In the genomic region with DNA sequence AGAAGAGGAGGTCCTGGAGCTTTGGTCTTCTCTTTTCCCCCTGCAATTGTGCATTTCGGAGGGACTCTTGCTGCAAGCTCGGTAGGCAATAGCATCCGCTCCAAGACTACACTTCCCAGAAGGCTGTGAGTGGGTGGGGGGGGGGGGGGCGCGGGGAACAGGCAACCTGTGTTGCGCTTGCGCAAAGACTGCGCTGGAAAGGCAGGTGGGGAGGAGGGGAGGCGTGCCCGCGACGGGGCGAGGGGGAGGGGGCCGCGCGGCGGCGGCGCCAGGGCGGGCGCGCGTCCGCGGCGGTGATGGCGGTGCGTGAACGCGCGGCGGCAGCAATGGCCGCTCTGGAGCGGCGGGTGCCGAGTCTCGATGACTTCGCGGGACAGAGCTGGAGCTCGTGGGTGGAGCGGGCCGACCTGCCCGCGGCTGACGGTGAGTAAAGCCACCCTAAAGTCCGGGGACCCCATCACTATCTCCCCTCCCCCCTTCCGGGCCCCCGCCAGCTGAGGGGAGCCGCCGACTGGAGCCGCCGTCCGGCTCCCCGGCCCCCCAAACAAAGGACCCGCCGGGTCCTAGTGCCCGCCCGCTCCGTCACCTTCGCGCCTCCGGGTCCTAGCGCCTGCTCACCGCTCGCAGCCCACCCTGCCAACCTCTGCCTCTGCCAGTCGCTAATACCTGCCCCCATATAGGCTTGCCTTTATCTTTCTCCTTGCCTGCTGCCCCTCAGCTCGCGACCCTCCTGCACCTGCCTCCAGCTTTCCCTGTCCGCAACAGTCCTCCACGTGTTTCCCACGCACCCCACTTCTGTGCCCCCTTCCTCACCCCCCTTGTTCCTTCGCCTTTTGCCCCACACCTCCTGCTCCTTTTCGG, we compare ENCODE assay signal across 1 cellular context.
TF ChIP-seq lines count a peak whose summit lies in the region.

ATXN7L2 (plus strand) TSS at position 248 of the 861 bp plus-strand sequence; CDS start at position 297, 49 bp downstream.

TF ChIP-seq in HepG2, 621 proteins besides CTCF, POLR2A, EP300 and RAD21 (continued from another document and continues in another):
- TF ChIP-seq ATF2 (CRISPR knock-in tag; IDR thresholded peaks at IDR 0.05) = 0 out of 2 replicates have a peak, but pooled peaks have one; percentile 33
- no peak for TF ChIP-seq RNF219 (CRISPR knock-in tag; IDR thresholded peaks at IDR 0.05)
- TF ChIP-seq IKZF1 (IDR thresholded peaks at IDR 0.05) = no peak
- TF ChIP-seq ZFP37 (CRISPR knock-in tag; IDR thresholded peaks at IDR 0.05; ENCODE audit: borderline replicate concordance) = no peak
- TF ChIP-seq, protein P1, sequence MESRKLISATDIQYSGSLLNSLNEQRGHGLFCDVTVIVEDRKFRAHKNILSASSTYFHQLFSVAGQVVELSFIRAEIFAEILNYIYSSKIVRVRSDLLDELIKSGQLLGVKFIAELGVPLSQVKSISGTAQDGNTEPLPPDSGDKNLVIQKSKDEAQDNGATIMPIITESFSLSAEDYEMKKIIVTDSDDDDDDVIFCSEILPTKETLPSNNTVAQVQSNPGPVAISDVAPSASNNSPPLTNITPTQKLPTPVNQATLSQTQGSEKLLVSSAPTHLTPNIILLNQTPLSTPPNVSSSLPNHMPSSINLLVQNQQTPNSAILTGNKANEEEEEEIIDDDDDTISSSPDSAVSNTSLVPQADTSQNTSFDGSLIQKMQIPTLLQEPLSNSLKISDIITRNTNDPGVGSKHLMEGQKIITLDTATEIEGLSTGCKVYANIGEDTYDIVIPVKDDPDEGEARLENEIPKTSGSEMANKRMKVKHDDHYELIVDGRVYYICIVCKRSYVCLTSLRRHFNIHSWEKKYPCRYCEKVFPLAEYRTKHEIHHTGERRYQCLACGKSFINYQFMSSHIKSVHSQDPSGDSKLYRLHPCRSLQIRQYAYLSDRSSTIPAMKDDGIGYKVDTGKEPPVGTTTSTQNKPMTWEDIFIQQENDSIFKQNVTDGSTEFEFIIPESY (CRISPR knock-in tag; IDR thresholded peaks at IDR 0.05) = no peak
- TF ChIP-seq THRA (CRISPR knock-in tag; IDR thresholded peaks at IDR 0.05; ENCODE audit: borderline replicate concordance) = 0 out of 2 replicates have a peak, but pooled peaks have one; percentile 42
- TF ChIP-seq ZNF337 (CRISPR knock-in tag; IDR thresholded peaks at IDR 0.05; ENCODE audit: borderline replicate concordance, low read depth) = no peak
- no peak for TF ChIP-seq CREM (IDR thresholded peaks at IDR 0.05)
- TF ChIP-seq CREM (CRISPR knock-in tag; IDR thresholded peaks at IDR 0.05) = no peak
- no peak for TF ChIP-seq ZNF772 (CRISPR knock-in tag; IDR thresholded peaks at IDR 0.05)
- TF ChIP-seq, protein P2, sequence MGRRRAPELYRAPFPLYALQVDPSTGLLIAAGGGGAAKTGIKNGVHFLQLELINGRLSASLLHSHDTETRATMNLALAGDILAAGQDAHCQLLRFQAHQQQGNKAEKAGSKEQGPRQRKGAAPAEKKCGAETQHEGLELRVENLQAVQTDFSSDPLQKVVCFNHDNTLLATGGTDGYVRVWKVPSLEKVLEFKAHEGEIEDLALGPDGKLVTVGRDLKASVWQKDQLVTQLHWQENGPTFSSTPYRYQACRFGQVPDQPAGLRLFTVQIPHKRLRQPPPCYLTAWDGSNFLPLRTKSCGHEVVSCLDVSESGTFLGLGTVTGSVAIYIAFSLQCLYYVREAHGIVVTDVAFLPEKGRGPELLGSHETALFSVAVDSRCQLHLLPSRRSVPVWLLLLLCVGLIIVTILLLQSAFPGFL (CRISPR knock-in tag; IDR thresholded peaks at IDR 0.05) = no peak
- TF ChIP-seq ETV5 (CRISPR knock-in tag; IDR thresholded peaks at IDR 0.05; ENCODE audit: borderline replicate concordance) = peak; percentile 49; the same call in 1 of the 2 replicates
- 0 out of 2 replicates have a peak, but pooled peaks have one; percentile 24 for TF ChIP-seq BCL3 (CRISPR knock-in tag; IDR thresholded peaks at IDR 0.05)
- TF ChIP-seq, protein P3, sequence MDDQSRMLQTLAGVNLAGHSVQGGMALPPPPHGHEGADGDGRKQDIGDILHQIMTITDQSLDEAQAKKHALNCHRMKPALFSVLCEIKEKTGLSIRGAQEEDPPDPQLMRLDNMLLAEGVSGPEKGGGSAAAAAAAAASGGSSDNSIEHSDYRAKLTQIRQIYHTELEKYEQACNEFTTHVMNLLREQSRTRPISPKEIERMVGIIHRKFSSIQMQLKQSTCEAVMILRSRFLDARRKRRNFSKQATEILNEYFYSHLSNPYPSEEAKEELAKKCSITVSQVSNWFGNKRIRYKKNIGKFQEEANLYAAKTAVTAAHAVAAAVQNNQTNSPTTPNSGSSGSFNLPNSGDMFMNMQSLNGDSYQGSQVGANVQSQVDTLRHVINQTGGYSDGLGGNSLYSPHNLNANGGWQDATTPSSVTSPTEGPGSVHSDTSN (CRISPR knock-in tag; IDR thresholded peaks at IDR 0.05; ENCODE audit: borderline replicate concordance) = no peak
- peak; percentile 86; the same call in 1 of the 2 replicates for TF ChIP-seq ZNF124 (CRISPR knock-in tag; IDR thresholded peaks at IDR 0.05)
- TF ChIP-seq HOXA3 (CRISPR knock-in tag; IDR thresholded peaks at IDR 0.05) = peak; percentile 83
- no peak; the same call in 1 of the 2 replicates for TF ChIP-seq MXD4 (CRISPR knock-in tag; IDR thresholded peaks at IDR 0.05)
- TF ChIP-seq CBX2 (IDR thresholded peaks at IDR 0.05; ENCODE audit: low read depth, low read length) = no peak
- TF ChIP-seq CBX2 (CRISPR knock-in tag; IDR thresholded peaks at IDR 0.05; ENCODE audit: low read depth) = no peak
- TF ChIP-seq GATAD2A (CRISPR knock-in tag; IDR thresholded peaks at IDR 0.05) = peak; percentile 41; the same call in 1 of the 2 replicates
- TF ChIP-seq ZNF572 (CRISPR knock-in tag; IDR thresholded peaks at IDR 0.05) = 0 out of 2 replicates have a peak, but pooled peaks have one; percentile 39
- peak; percentile 74; the same call in 1 of the 2 replicates for TF ChIP-seq ZNF546 (CRISPR knock-in tag; conservative IDR thresholded peaks at IDR 0.05)
- peak; percentile 80 for TF ChIP-seq IRF2 (CRISPR knock-in tag; IDR thresholded peaks at IDR 0.05)
- TF ChIP-seq, protein P4, sequence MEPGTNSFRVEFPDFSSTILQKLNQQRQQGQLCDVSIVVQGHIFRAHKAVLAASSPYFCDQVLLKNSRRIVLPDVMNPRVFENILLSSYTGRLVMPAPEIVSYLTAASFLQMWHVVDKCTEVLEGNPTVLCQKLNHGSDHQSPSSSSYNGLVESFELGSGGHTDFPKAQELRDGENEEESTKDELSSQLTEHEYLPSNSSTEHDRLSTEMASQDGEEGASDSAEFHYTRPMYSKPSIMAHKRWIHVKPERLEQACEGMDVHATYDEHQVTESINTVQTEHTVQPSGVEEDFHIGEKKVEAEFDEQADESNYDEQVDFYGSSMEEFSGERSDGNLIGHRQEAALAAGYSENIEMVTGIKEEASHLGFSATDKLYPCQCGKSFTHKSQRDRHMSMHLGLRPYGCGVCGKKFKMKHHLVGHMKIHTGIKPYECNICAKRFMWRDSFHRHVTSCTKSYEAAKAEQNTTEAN (CRISPR knock-in tag; conservative IDR thresholded peaks at IDR 0.05) = no peak
- no peak; the same call in 1 of the 2 replicates for TF ChIP-seq JDP2 (CRISPR knock-in tag; IDR thresholded peaks at IDR 0.05; ENCODE audit: borderline replicate concordance)
- TF ChIP-seq STAT6 (CRISPR knock-in tag; IDR thresholded peaks at IDR 0.05; ENCODE audit: borderline replicate concordance) = 0 out of 2 replicates have a peak, but pooled peaks have one; percentile 42
- no peak for TF ChIP-seq ZNF207 (IDR thresholded peaks at IDR 0.05; ENCODE audit: borderline replicate concordance)
- TF ChIP-seq, protein P5, sequence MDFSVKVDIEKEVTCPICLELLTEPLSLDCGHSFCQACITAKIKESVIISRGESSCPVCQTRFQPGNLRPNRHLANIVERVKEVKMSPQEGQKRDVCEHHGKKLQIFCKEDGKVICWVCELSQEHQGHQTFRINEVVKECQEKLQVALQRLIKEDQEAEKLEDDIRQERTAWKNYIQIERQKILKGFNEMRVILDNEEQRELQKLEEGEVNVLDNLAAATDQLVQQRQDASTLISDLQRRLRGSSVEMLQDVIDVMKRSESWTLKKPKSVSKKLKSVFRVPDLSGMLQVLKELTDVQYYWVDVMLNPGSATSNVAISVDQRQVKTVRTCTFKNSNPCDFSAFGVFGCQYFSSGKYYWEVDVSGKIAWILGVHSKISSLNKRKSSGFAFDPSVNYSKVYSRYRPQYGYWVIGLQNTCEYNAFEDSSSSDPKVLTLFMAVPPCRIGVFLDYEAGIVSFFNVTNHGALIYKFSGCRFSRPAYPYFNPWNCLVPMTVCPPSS (IDR thresholded peaks at IDR 0.05) = no peak
- TF ChIP-seq YEATS4 (CRISPR knock-in tag; IDR thresholded peaks at IDR 0.05; ENCODE audit: borderline replicate concordance) = peak; percentile 44
- TF ChIP-seq, protein P6, sequence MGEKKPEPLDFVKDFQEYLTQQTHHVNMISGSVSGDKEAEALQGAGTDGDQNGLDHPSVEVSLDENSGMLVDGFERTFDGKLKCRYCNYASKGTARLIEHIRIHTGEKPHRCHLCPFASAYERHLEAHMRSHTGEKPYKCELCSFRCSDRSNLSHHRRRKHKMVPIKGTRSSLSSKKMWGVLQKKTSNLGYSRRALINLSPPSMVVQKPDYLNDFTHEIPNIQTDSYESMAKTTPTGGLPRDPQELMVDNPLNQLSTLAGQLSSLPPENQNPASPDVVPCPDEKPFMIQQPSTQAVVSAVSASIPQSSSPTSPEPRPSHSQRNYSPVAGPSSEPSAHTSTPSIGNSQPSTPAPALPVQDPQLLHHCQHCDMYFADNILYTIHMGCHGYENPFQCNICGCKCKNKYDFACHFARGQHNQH (CRISPR knock-in tag; IDR thresholded peaks at IDR 0.05) = peak; percentile 81; the same call in 1 of the 2 replicates
- peak; percentile 90 for TF ChIP-seq THAP11 (CRISPR knock-in tag; IDR thresholded peaks at IDR 0.05)
- peak; percentile 88 for TF ChIP-seq ZMAT3 (CRISPR knock-in tag; conservative IDR thresholded peaks at IDR 0.05)
- no peak for TF ChIP-seq ZNF296 (CRISPR knock-in tag; conservative IDR thresholded peaks at IDR 0.05)
- no peak for TF ChIP-seq PHF5A (CRISPR knock-in tag; IDR thresholded peaks at IDR 0.05; ENCODE audit: low read depth, unreplicated experiment)
- TF ChIP-seq ZNF75D (CRISPR knock-in tag; IDR thresholded peaks at IDR 0.05; ENCODE audit: borderline replicate concordance) = no peak
- no peak for TF ChIP-seq BRCA1 (CRISPR knock-in tag; IDR thresholded peaks at IDR 0.05)
- TF ChIP-seq ZNF746 (CRISPR knock-in tag; IDR thresholded peaks at IDR 0.05) = no peak
- TF ChIP-seq GTF3A (CRISPR knock-in tag; conservative IDR thresholded peaks at IDR 0.05) = no peak
